In the genomic region with DNA sequence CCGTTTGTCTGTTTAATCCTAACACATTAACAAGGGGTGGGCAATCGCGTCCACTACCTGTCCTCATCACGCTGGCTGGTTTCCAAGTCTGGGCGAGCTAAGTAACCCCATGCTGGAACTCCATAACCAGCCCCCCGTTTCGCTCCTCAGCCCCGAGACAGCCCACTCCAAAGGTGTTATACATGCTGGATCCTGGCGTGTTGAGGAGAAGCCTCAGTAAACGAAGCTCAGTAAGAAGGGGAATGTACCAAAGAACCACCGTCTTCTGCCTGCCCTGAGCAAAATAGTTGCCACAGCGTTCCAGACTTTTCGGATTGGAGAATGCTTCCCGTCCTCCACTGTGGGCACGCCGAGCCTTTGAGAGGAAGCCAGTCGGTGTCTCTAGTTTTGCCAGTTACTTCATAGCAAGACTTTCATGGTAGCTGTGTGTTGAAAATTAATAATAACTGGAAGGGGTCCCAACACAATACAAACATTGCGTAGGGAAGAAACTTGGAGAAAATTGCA, we compare ENCODE assay signal across 8 cellular contexts. TPM values are rescaled to one million over a fixed set of nuclear protein-coding genes. Genes with fewer than 3 reads are reported as not detected.
DNase-seq lines count a peak whose midpoint lies in the region; ATAC-seq and TF ChIP-seq lines count a peak whose summit lies in the region.

No MANE protein-coding gene starts in this region.

- ATAC-seq in left lung, result peak; percentile 1
- no peak for ATAC-seq in HG03097 (IDR thresholded peaks at IDR 0.05; ENCODE audit: low FRiP score, unreplicated experiment)
- no peak for ATAC-seq in HG03025 (IDR thresholded peaks at IDR 0.05; ENCODE audit: low FRiP score, unreplicated experiment)

- no peak for DNase-seq in activated naive CD4-positive, alpha-beta T cell treated with anti-CD3 and anti-CD28 coated beads for 36 hours
- no peak for DNase-seq in activated naive CD4-positive, alpha-beta T cell treated with anti-CD3 and anti-CD28 coated beads, Interleukin-2, amount 50 U/mL, for 16 hours
- DNase-seq in ascending aorta (ENCODE audit: low spot score in 2 of 2), result no peak
- no peak for DNase-seq in left lung
- no peak for DNase-seq in testis
- no peak for DNase-seq in activated CD4-positive, alpha-beta T cell treated with anti-CD3 and anti-CD28 coated beads, Interleukin-2, amount 50 U/mL, for 4 hours

- H3K36me3 Mint-ChIP-seq in activated naive CD4-positive, alpha-beta T cell treated with anti-CD3 and anti-CD28 coated beads for 36 hours (ENCODE audit: low read depth), result peaks cover 3% of the 10 kb centered on the region

- H3K36me3 ChIP-seq in ascending aorta, result no peaks in the 10 kb centered on the region
- no peaks in the 10 kb centered on the region for H3K36me3 ChIP-seq in left lung
- H3K36me3 ChIP-seq in testis (ENCODE audit: low read depth, missing control alignments), result no peaks in the 10 kb centered on the region

- intact Hi-C loops in activated naive CD4-positive, alpha-beta T cell treated with anti-CD3 and anti-CD28 coated beads for 36 hours (cut with micrococcal nuclease), result loop anchor here (1.0 to 5.0 kb wide), 5 partner anchors 47 to 757 kb away; a partner anchor contains a TSS
- intact Hi-C loops in ascending aorta (cut with DNase I), result loop anchor here (1.0 to 10.0 kb wide), 6 partner anchors 48 to 812 kb away; a partner anchor contains a TSS
- intact Hi-C loops in left lung (cut with DNase I), result no loop called here
- intact Hi-C loops in testis (cut with DNase I; ENCODE audit: low total_unique reads), result no loop called here

- H3K4me3 Mint-ChIP-seq in activated naive CD4-positive, alpha-beta T cell treated with anti-CD3 and anti-CD28 coated beads for 36 hours, result peak overlapping the region; percentile 69

- H3K27me3 ChIP-seq in ascending aorta (no peaks in the 10 kb centered on the region), left lung (no peaks in the 10 kb centered on the region), testis (no peaks in the 10 kb centered on the region)

- no peak for TF ChIP-seq POLR2A in testis (IDR thresholded peaks at IDR 0.05)

- H3K4me1 ChIP-seq in ascending aorta (peaks cover 5 to 6% of the 10 kb centered on the region in 2 donors), left lung (peaks cover 0 to 30% of the 10 kb centered on the region in 2 donors), testis (peaks cover 14% of the 10 kb centered on the region)

- H3K27ac ChIP-seq in ascending aorta (peak overlapping the region; percentile 79 to 83), left lung (peak overlapping the region; percentile 72 to 91), testis (peak overlapping the region; percentile 88 to 94)

- no peaks in the 10 kb centered on the region for H3K27me3 Mint-ChIP-seq in activated naive CD4-positive, alpha-beta T cell treated with anti-CD3 and anti-CD28 coated beads for 36 hours (ENCODE audit: low read depth)

- 2 to 4% methylated on average over 15 to 18 of the region's 18 CpGs for WGBS in testis, 2 donors

- H3K9me3 ChIP-seq in ascending aorta (no peaks in the 10 kb centered on the region), left lung (no peaks in the 10 kb centered on the region), testis (no peaks in the 10 kb centered on the region)

- CTCF ChIA-PET in activated naive CD4-positive, alpha-beta T cell treated with anti-CD3 and anti-CD28 coated beads for 36 hours (lab: Charles Lee), result interaction anchor here (0.9 to 1.0 kb wide), 3 partner anchors 13 to 51 kb away, joined by 4 read pairs; no protein-coding TSS in a partner anchor

- H3K4me1 Mint-ChIP-seq in activated naive CD4-positive, alpha-beta T cell treated with anti-CD3 and anti-CD28 coated beads for 36 hours (ENCODE audit: low read depth), result peaks cover 21% of the 10 kb centered on the region

- no peaks in the 10 kb centered on the region for H3K9me3 Mint-ChIP-seq in activated naive CD4-positive, alpha-beta T cell treated with anti-CD3 and anti-CD28 coated beads for 36 hours

- TF ChIP-seq CTCF in ascending aorta (IDR thresholded peaks at IDR 0.05) (no peak), left lung (IDR thresholded peaks at IDR 0.05) (no peak), testis (IDR thresholded peaks at IDR 0.05) (no peak)

- peak overlapping the region; percentile 76 for H3K27ac Mint-ChIP-seq in activated naive CD4-positive, alpha-beta T cell treated with anti-CD3 and anti-CD28 coated beads for 36 hours

- peak overlapping the region; percentile 77 for H3K4me3 ChIP-seq in ascending aorta
- H3K4me3 ChIP-seq in left lung, result peak overlapping the region; percentile 95 to 96
- peak overlapping the region; percentile 66 to 82 for H3K4me3 ChIP-seq in testis

RNA-seq across cellular contexts. Expression of a gene that starts 16.1 kb away (rescaled TPM):
- not detected for total RNA-seq in activated naive CD4-positive, alpha-beta T cell treated with anti-CD3 and anti-CD28 coated beads for 36 hours
- total RNA-seq in ascending aorta (not detected), left lung (not detected), testis (1 to 10 TPM in 1 of 2 donors, under 1 TPM in 1; 0.56 to 2.0 TPM)
- polyA plus RNA-seq in testis (ENCODE audit: insufficient read depth, low read depth, low replicate concordance), result 2.7 TPM

RNA-seq across cellular contexts. Expression of a gene that starts 46.9 kb away (rescaled TPM):
- 10 to 100 TPM; 52.6 to 59.8 TPM for total RNA-seq in activated naive CD4-positive, alpha-beta T cell treated with anti-CD3 and anti-CD28 coated beads for 36 hours
- total RNA-seq in ascending aorta (69.0 TPM), left lung (100 to 1,000 TPM; 122 to 128 TPM), testis (10 to 100 TPM; 43.4 to 65.0 TPM)
- 56.0 TPM for polyA plus RNA-seq in testis (ENCODE audit: insufficient read depth, low read depth, low replicate concordance)

RNA-seq across cellular contexts. Expression of a gene that starts 47.0 kb away (rescaled TPM):
- 10 to 100 TPM; 27.3 to 29.5 TPM for total RNA-seq in activated naive CD4-positive, alpha-beta T cell treated with anti-CD3 and anti-CD28 coated beads for 36 hours
- total RNA-seq in ascending aorta, result 7.7 TPM
- 10 to 100 TPM; 16.3 to 17.9 TPM for total RNA-seq in left lung
- total RNA-seq in testis, result 10 to 100 TPM; 44.0 to 62.8 TPM
- polyA plus RNA-seq in testis (ENCODE audit: insufficient read depth, low read depth, low replicate concordance), result 33.5 TPM

Comparison
In these comparisons a context has a peak if more than half of its experiments do, and no peak if none do; other contexts are left out.
1. intact Hi-C loops: an anchor here in activated naive CD4-positive, alpha-beta T cell treated with anti-CD3 and anti-CD28 coated beads for 36 hours (1.0 to 5.0 kb wide) and ascending aorta (1.0 to 10.0 kb wide); none called in left lung and testis.